Comparison of ENCODE assay signal across 8 cellular contexts in genomic region chr1:109910963-109911798, GRCh38. TPM values are rescaled to one million over a fixed set of nuclear protein-coding genes. Genes with fewer than 3 reads are reported as not detected.
DNase-seq lines count a peak whose midpoint lies in the region; ATAC-seq, FAIRE-seq and TF ChIP-seq lines count a peak whose summit lies in the region.

No MANE protein-coding gene starts in this region.

- peak overlapping the region; percentile 67 for H3K9ac ChIP-seq in rectal smooth muscle tissue (ENCODE audit: low read length)

- peaks cover 18 to 20% of the 10 kb centered on the region in 2 donors for H3K36me3 Mint-ChIP-seq in activated T-cell treated with anti-CD3 and anti-CD28 coated beads, Interleukin-2, amount 50 U/mL, for 72 hours (ENCODE audit: insufficient read depth in 2 of 2)

- no peaks in the 10 kb centered on the region for H3K27me3 Mint-ChIP-seq in activated T-cell treated with anti-CD3 and anti-CD28 coated beads, Interleukin-2, amount 50 U/mL, for 72 hours (ENCODE audit: low read depth)

- ATAC-seq in activated T-cell treated with anti-CD3 and anti-CD28 coated beads, Interleukin-2, amount 50 U/mL, for 72 hours (replicated peaks in 1 of 2), result peak; percentile 4 to 8
- ATAC-seq in foreskin keratinocyte, result peak; percentile 34
- ATAC-seq in GM18519 (IDR thresholded peaks at IDR 0.05; ENCODE audit: low FRiP score, unreplicated experiment), result no peak

- CTCF ChIA-PET in HEK293T (lab: Yijun Ruan, JAX), result interaction anchor here (1.0 kb wide), 1 partner anchor 12 kb away, joined by 3 read pairs; no protein-coding TSS in a partner anchor

- H3K9me3 ChIP-seq in BE2C, result no peaks in the 10 kb centered on the region

- H3K4me3 ChIP-seq in BE2C (ENCODE audit: low read depth, low read length) (peak overlapping the region; percentile 77), rectal smooth muscle tissue (ENCODE audit: low read length) (peak overlapping the region; percentile 94)

- H3K9me3 Mint-ChIP-seq in activated T-cell treated with anti-CD3 and anti-CD28 coated beads, Interleukin-2, amount 50 U/mL, for 72 hours, result no peaks in the 10 kb centered on the region

- TF ChIP-seq CTCF in BE2C (IDR thresholded peaks at IDR 0.05; ENCODE audit: low read depth, low read length), result no peak
- TF ChIP-seq CTCF in foreskin keratinocyte (conservative IDR thresholded peaks at IDR 0.05), result no peak

- H3K27me3 ChIP-seq in BE2C (no peaks in the 10 kb centered on the region), foreskin keratinocyte (peaks cover 62% of the 10 kb centered on the region), rectal smooth muscle tissue (ENCODE audit: control insufficient read depth, insufficient read depth, low read length) (no peaks in the 10 kb centered on the region)

- FAIRE-seq in HTR-8/SVneo (lab: Jason Lieb, UNC), result no peak

- DNase-seq in BE2C (no peak), HEK293T (ENCODE audit: extremely low spot score) (peak; percentile 68), foreskin keratinocyte (no peak), RPMI8226 (no peak), HTR-8/SVneo (ENCODE audit: insufficient read length, low spot score) (no peak)
- DNase-seq in activated T-cell treated with anti-CD3 and anti-CD28 coated beads, Interleukin-2, amount 50 U/mL, for 72 hours, result peak; percentile 29 to 31

- no peak overlapping the region for H3K27ac ChIP-seq in foreskin keratinocyte
- peak overlapping the region; percentile 87 for H3K27ac ChIP-seq in rectal smooth muscle tissue (ENCODE audit: low read depth, low read length)

- peak overlapping the region; percentile 96 for H3K27ac Mint-ChIP-seq in activated T-cell treated with anti-CD3 and anti-CD28 coated beads, Interleukin-2, amount 50 U/mL, for 72 hours

- H3K36me3 ChIP-seq in BE2C (peaks cover 5% of the 10 kb centered on the region; the same call in 1 of the 2 replicates), rectal smooth muscle tissue (ENCODE audit: control insufficient read depth, insufficient read depth, low read length) (no peaks in the 10 kb centered on the region)

- peaks cover 12% of the 10 kb centered on the region for H3K4me1 ChIP-seq in BE2C
- peaks cover 6% of the 10 kb centered on the region for H3K4me1 ChIP-seq in foreskin keratinocyte
- peaks cover 7% of the 10 kb centered on the region for H3K4me1 ChIP-seq in rectal smooth muscle tissue (ENCODE audit: control insufficient read depth, insufficient read depth, low read length)

- H3K4me3 Mint-ChIP-seq in activated T-cell treated with anti-CD3 and anti-CD28 coated beads, Interleukin-2, amount 50 U/mL, for 72 hours, result peak overlapping the region; percentile 95 to 97

- POLR2A ChIA-PET in HEK293T (lab: Yijun Ruan, JAX), result interaction anchor here (0.9 to 1.5 kb wide), 3 partner anchors 15 to 73 kb away, joined by 3 read pairs; partner anchors contain the start of gene AHCYL1

- H3K4me1 Mint-ChIP-seq in activated T-cell treated with anti-CD3 and anti-CD28 coated beads, Interleukin-2, amount 50 U/mL, for 72 hours (ENCODE audit: low read depth), result peaks cover 76% of the 10 kb centered on the region

TF ChIP-seq in HEK293T, 16 proteins besides CTCF, POLR2A, EP300 and RAD21:
- TF ChIP-seq FOXK2 (IDR thresholded peaks at IDR 0.05) (no peak), NFRKB (IDR thresholded peaks at IDR 0.05) (no peak), ELF4 (IDR thresholded peaks at IDR 0.05) (no peak), LEF1 (IDR thresholded peaks at IDR 0.05; ENCODE audit: borderline replicate concordance) (no peak), HDGF (IDR thresholded peaks at IDR 0.05; ENCODE audit: borderline replicate concordance) (0 out of 2 replicates have a peak, but pooled peaks have one; percentile 48), ARNT (IDR thresholded peaks at IDR 0.05) (0 out of 2 replicates have a peak, but pooled peaks have one; percentile 38), SUZ12 (IDR thresholded peaks at IDR 0.05) (no peak), FOXM1 (IDR thresholded peaks at IDR 0.05; ENCODE audit: borderline replicate concordance) (peak; percentile 39; the same call in 1 of the 2 replicates), BHLHE40 (IDR thresholded peaks at IDR 0.05; ENCODE audit: borderline replicate concordance) (no peak), CTBP1 (IDR thresholded peaks at IDR 0.05; ENCODE audit: borderline replicate concordance) (no peak), PKNOX1 (IDR thresholded peaks at IDR 0.05) (no peak), SP1 (IDR thresholded peaks at IDR 0.05) (no peak), ZNF384 (IDR thresholded peaks at IDR 0.05) (no peak), L3MBTL2 (conservative IDR thresholded peaks at IDR 0.05) (no peak)
TF ChIP-seq in HEK293T: peak in this region for 3.

RNA-seq across cellular contexts. Expression of gene CSF1, which starts 0.5 kb away (rescaled TPM):
- 9.1 TPM for polyA plus RNA-seq in BE2C (2012; ENCODE audit: insufficient read depth, insufficient read length, low read depth)
- total RNA-seq in activated T-cell treated with anti-CD3 and anti-CD28 coated beads, Interleukin-2, amount 50 U/mL, for 72 hours, result 10 to 100 TPM; 46.3 to 83.0 TPM
- 1.8 and 1.9 TPM in 2 replicates for total RNA-seq in foreskin keratinocyte
- 1.2 TPM in 2 replicates for polyA plus RNA-seq in foreskin keratinocyte

Comparison
In these comparisons a context has a peak if more than half of its experiments do, and no peak if none do; other contexts are left out.
1. DNase-seq: peak in HEK293T (single experiment) and activated T-cell treated with anti-CD3 and anti-CD28 coated beads, Interleukin-2, amount 50 U/mL, for 72 hours (2 of 2); none in BE2C (single experiment), foreskin keratinocyte (0 of 2), RPMI8226 (single experiment) and HTR-8/SVneo (single experiment).
2. RNA of gene CSF1, which starts 0.5 kb away (total RNA-seq): 46.3 to 83.0 TPM in activated T-cell treated with anti-CD3 and anti-CD28 coated beads, Interleukin-2, amount 50 U/mL, for 72 hours; 1.8 to 1.9 TPM in foreskin keratinocyte; every median in the first group is over 10 times any median in the second.